9 cellular contexts compared by ENCODE assay signal in the genomic region with DNA sequence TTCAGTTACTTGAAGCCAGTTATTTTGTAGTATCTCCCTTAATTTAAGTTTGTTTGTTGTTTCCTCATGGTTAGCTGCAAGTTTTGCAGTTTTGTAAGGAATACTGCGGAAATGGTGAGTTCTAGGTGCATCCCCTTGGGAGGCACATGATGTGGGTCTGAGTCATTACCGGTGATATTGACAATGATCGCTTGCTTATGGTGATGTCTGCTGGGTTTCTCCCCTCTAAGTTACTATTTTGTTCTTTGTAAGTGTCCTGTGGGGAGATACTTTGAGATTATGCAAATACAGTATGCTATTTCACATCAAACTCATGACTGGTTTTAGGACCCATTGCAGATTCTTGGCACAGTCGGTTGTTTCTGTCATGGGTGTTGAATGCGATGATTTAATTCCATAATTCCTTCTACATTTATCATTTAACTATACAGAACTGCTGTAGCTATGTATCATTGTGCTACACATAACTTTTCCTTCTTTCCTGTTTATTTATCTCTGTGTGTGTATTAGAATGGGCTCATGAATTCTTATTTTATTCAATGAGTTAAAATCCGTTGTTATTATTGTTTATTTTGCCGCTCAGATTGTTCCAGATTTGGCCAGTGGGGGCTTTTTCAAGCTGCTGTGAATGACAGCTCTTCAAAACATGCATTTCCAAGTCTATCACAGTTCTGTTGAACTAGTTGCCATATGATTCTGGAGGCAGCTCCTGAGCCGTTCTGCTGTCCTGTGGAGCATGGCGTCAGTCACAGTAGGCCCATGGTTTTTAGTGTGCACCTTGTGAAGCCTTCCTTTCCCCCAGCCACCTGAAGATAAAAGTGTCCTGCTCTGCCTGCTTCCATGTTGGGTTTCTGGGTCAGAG. TPM values are rescaled to one million over a fixed set of nuclear protein-coding genes. Genes with fewer than 3 reads are reported as not detected.
DNase-seq lines count a peak whose midpoint lies in the region; ATAC-seq, FAIRE-seq and TF ChIP-seq lines count a peak whose summit lies in the region.
"Had no signal": no experiment of that assay in that cellular context is flagged by ENCODE, and none has a peak within 500 bp of the region (broad histone marks: within the 10 kb centered on the region; RNA-seq: fewer than 3 reads in every experiment).

No MANE protein-coding gene starts in this region.

- H3K36me3 Mint-ChIP-seq in activated CD4-positive, alpha-beta T cell treated with anti-CD3 and anti-CD28 coated beads, Interleukin-2, amount 10 ng/mL, durations not matched to agents 24 days and 14 days (ENCODE audit: low read depth): peaks cover 49% of the 10 kb centered on the region

- peak; percentile 80 for DNase-seq in activated CD4-positive, alpha-beta T cell treated with anti-CD3 and anti-CD28 coated beads, Interleukin-2, amount 10 ng/mL, durations not matched to agents 24 days and 14 days
- DNase-seq in activated CD4-positive, alpha-beta T cell treated with anti-CD3 and anti-CD28 coated beads, Interleukin-2, amount 50 U/mL, for 48 hours: no peak
- DNase-seq in Peyer's patch: peak in 1 of 3 donors; percentile 55
- peak; percentile 57 for DNase-seq in endothelial cell of umbilical vein (ENCODE audit: low read depth, low spot score)
- peak; percentile 58 to 68 for DNase-seq in stimulated activated naive CD8-positive, alpha-beta T cell treated with anti-CD3 and anti-CD28 coated beads, Interleukin-15, amount 100 ng/mL, for 72 hours
- no peak for DNase-seq in NCI-H2107 (lab: John Stamatoyannopoulos, UW)
- DNase-seq in DMS53 treated with DMSO at 0.1 percent for 48 hours (lab: John Stamatoyannopoulos, UW; ENCODE audit: unreplicated experiment): no peak

- ATAC-seq in stimulated activated naive CD8-positive, alpha-beta T cell treated with anti-CD3 and anti-CD28 coated beads, Interleukin-15, amount 100 ng/mL, for 72 hours: peak; percentile 89

- peak overlapping the region; percentile 79 for H3K4me3 Mint-ChIP-seq in activated CD4-positive, alpha-beta T cell treated with anti-CD3 and anti-CD28 coated beads, Interleukin-2, amount 10 ng/mL, durations not matched to agents 24 days and 14 days
- peak overlapping the region; percentile 80 to 81 for H3K4me3 Mint-ChIP-seq in stimulated activated naive CD8-positive, alpha-beta T cell treated with anti-CD3 and anti-CD28 coated beads, Interleukin-15, amount 100 ng/mL, for 72 hours

- POLR2A ChIA-PET in HEK293 (lab: Yijun Ruan, JAX) (interaction anchor here (1.1 kb wide), 1 partner anchor 11 kb away, joined by 3 read pairs; no protein-coding TSS in a partner anchor), endothelial cell of umbilical vein (lab: Charles Lee) (no interaction called here)

- no peak for TF ChIP-seq POLR2A in Peyer's patch (IDR thresholded peaks at IDR 0.05)
- TF ChIP-seq POLR2A in endothelial cell of umbilical vein (IDR thresholded peaks at IDR 0.05; ENCODE audit: low read depth, low read length): no peak

- H3K79me2 ChIP-seq in endothelial cell of umbilical vein (ENCODE audit: control insufficient read depth, insufficient read depth, low read length): peaks cover 100% of the 10 kb centered on the region

- no peaks in the 10 kb centered on the region for H3K9me3 Mint-ChIP-seq in activated CD4-positive, alpha-beta T cell treated with anti-CD3 and anti-CD28 coated beads, Interleukin-2, amount 10 ng/mL, durations not matched to agents 24 days and 14 days
- H3K9me3 Mint-ChIP-seq in stimulated activated naive CD8-positive, alpha-beta T cell treated with anti-CD3 and anti-CD28 coated beads, Interleukin-15, amount 100 ng/mL, for 72 hours: no peaks in the 10 kb centered on the region

- H3K4me3 ChIP-seq in HEK293 (ENCODE audit: low read depth, low read length) (no peak overlapping the region), Peyer's patch (no peak overlapping the region), endothelial cell of umbilical vein (replicated peaks in 1 of 3; ENCODE audit: insufficient read depth in 1 of 3, low read depth in 1 of 3, low read length in 3 of 3) (no peak overlapping the region)
- H3K4me3 ChIP-seq: adrenal gland had no signal

- no peak overlapping the region for H2AFZ ChIP-seq in endothelial cell of umbilical vein (ENCODE audit: low read depth, low read length)

- H3K36me3 ChIP-seq in HEK293 (ENCODE audit: control insufficient read depth in 2 of 2, insufficient read depth in 1 of 2, low read length in 2 of 2) (peaks cover 0 to 3% of the 10 kb centered on the region in 2 experiments; a peak in 2 of 3 replicates), Peyer's patch (peaks cover 0 to 13% (median 0%) of the 10 kb centered on the region in 3 donors), endothelial cell of umbilical vein (ENCODE audit: control insufficient read depth in 2 of 2, extremely low read depth in 1 of 2, insufficient read depth in 2 of 2, low read length in 2 of 2) (peaks cover 14 to 25% of the 10 kb centered on the region in 2 experiments)

- CTCF ChIA-PET in HEK293 (lab: Yijun Ruan, JAX): interaction anchor here (0.6 to 1.4 kb wide), 3 partner anchors 25 to 362 kb away, joined by 3 to 5 read pairs (median 4); no protein-coding TSS in a partner anchor
- CTCF ChIA-PET in endothelial cell of umbilical vein (lab: Charles Lee): interaction anchor here (1.0 to 37.4 kb wide), 11 partner anchors 8 to 34 kb away, joined by 3 to 1118 read pairs (median 4); no protein-coding TSS in a partner anchor

- H3K4me1 ChIP-seq in HEK293 (ENCODE audit: control insufficient read depth, insufficient read depth, low read length) (peaks cover 2% of the 10 kb centered on the region; the same call in 1 of the 2 replicates), Peyer's patch (peaks cover 0 to 76% (median 29%) of the 10 kb centered on the region in 4 donors), endothelial cell of umbilical vein (ENCODE audit: control insufficient read depth, extremely low read depth, insufficient read depth, low read length) (peaks cover 82% of the 10 kb centered on the region)

- peak; percentile 59 for FAIRE-seq in endothelial cell of umbilical vein (lab: Jason Lieb, UNC)

- peak overlapping the region; percentile 99 for H3K27ac Mint-ChIP-seq in activated CD4-positive, alpha-beta T cell treated with anti-CD3 and anti-CD28 coated beads, Interleukin-2, amount 10 ng/mL, durations not matched to agents 24 days and 14 days
- H3K27ac Mint-ChIP-seq in stimulated activated naive CD8-positive, alpha-beta T cell treated with anti-CD3 and anti-CD28 coated beads, Interleukin-15, amount 100 ng/mL, for 72 hours: peak overlapping the region; percentile 95 to 98

- H3K9me3 ChIP-seq in HEK293 (ENCODE audit: control insufficient read depth, insufficient read depth, low read depth, low read length) (no peaks in the 10 kb centered on the region), Peyer's patch (no peaks in the 10 kb centered on the region), endothelial cell of umbilical vein (replicated peaks; ENCODE audit: control insufficient read depth, insufficient read depth, low read length) (no peaks in the 10 kb centered on the region)
- H3K9me3 ChIP-seq: adrenal gland had no signal

- H3K4me1 Mint-ChIP-seq in activated CD4-positive, alpha-beta T cell treated with anti-CD3 and anti-CD28 coated beads, Interleukin-2, amount 10 ng/mL, durations not matched to agents 24 days and 14 days: peaks cover 79% of the 10 kb centered on the region
- H3K4me1 Mint-ChIP-seq in stimulated activated naive CD8-positive, alpha-beta T cell treated with anti-CD3 and anti-CD28 coated beads, Interleukin-15, amount 100 ng/mL, for 72 hours: peaks cover 93% of the 10 kb centered on the region

- no peaks in the 10 kb centered on the region for H3K27me3 ChIP-seq in Peyer's patch
- H3K27me3 ChIP-seq in endothelial cell of umbilical vein (ENCODE audit: control insufficient read depth in 2 of 2, insufficient read depth in 2 of 2, low read length in 2 of 2): no peaks in the 10 kb centered on the region
- H3K27me3 ChIP-seq: adrenal gland had no signal

- peak overlapping the region; percentile 40 for H3K4me2 ChIP-seq in endothelial cell of umbilical vein (ENCODE audit: insufficient read depth, low read length)

- TF ChIP-seq CTCF in HEK293 (tag by site-specific recombination; IDR thresholded peaks at IDR 0.05) (no peak), Peyer's patch (IDR thresholded peaks at IDR 0.05) (peak in 1 of 6 experiments; percentile 5), endothelial cell of umbilical vein (IDR thresholded peaks at IDR 0.05; ENCODE audit: extremely low read depth in 1 of 2, insufficient read depth in 1 of 2, low read depth in 1 of 2, low read length in 2 of 2) (peak in 1 of 2 donors; percentile 10)

- no peak overlapping the region for H3K27ac ChIP-seq in HEK293 (ENCODE audit: extremely low read depth, low read depth, low read length)
- H3K27ac ChIP-seq in Peyer's patch: peak overlapping the region; percentile 0 to 71 (median 32)
- H3K27ac ChIP-seq in endothelial cell of umbilical vein (ENCODE audit: insufficient read depth, low read depth, low read length): peak overlapping the region; percentile 48

- H3K27me3 Mint-ChIP-seq in activated CD4-positive, alpha-beta T cell treated with anti-CD3 and anti-CD28 coated beads, Interleukin-2, amount 10 ng/mL, durations not matched to agents 24 days and 14 days: no peaks in the 10 kb centered on the region
- no peaks in the 10 kb centered on the region for H3K27me3 Mint-ChIP-seq in stimulated activated naive CD8-positive, alpha-beta T cell treated with anti-CD3 and anti-CD28 coated beads, Interleukin-15, amount 100 ng/mL, for 72 hours

- no peaks in the 10 kb centered on the region for H3K9me1 ChIP-seq in endothelial cell of umbilical vein (replicated peaks; ENCODE audit: control insufficient read depth, extremely low read depth, insufficient read depth, low read length)

- dilution Hi-C loops in endothelial cell of umbilical vein (cut with MboI; ENCODE audit: extremely low pct_ligation_motif_present, low sequenced_read_pairs): no loop called here

- no TSS peak for BruUV-seq in endothelial cell of umbilical vein (replicated peaks; lab: Mats Ljungman, UMichigan)

- intact Hi-C loops in activated CD4-positive, alpha-beta T cell treated with anti-CD3 and anti-CD28 coated beads, Interleukin-2, amount 10 ng/mL, durations not matched to agents 24 days and 14 days (cut with micrococcal nuclease): loop anchor here (1.0 to 5.0 kb wide), 5 partner anchors 9 to 270 kb away; a partner anchor contains a TSS
- intact Hi-C loops in endothelial cell of umbilical vein (cut with micrococcal nuclease): no loop called here

- H4K20me1 ChIP-seq in endothelial cell of umbilical vein (replicated peaks; ENCODE audit: control insufficient read depth, extremely low read depth, insufficient read depth, low read length): peaks cover 5% of the 10 kb centered on the region

- H3K9ac ChIP-seq in endothelial cell of umbilical vein (replicated peaks; ENCODE audit: extremely low read depth, insufficient read depth, low read length): peak overlapping the region; percentile 30

RNA-seq across cellular contexts. Expression of a gene that starts 18.4 kb away (rescaled TPM):
- total RNA-seq in activated CD4-positive, alpha-beta T cell treated with anti-CD3 and anti-CD28 coated beads, Interleukin-2, amount 10 ng/mL, durations not matched to agents 24 days and 14 days: 57.8 and 61.7 TPM in 2 replicates
- total RNA-seq in Peyer's patch (10 to 100 TPM; 51.2 to 72.0 (median 68.0) TPM), endothelial cell of umbilical vein (237 and 242 TPM in 2 replicates)
- 210 and 211 TPM in 2 replicates for polyA plus RNA-seq in endothelial cell of umbilical vein
- polyA plus RNA-seq in endothelial cell of umbilical vein (2011; cell fraction: cytosol; rRNA removed): 175 and 189 TPM in 2 replicates
- 188 and 193 TPM in 2 replicates for polyA plus RNA-seq in endothelial cell of umbilical vein (2011; cell fraction: nucleus; rRNA removed)
- polyA plus RNA-seq in endothelial cell of umbilical vein (2012): 199 and 207 TPM in 2 replicates
- 175 and 203 TPM in 2 replicates for polyA minus RNA-seq in endothelial cell of umbilical vein
- 8.0 TPM for polyA minus RNA-seq in endothelial cell of umbilical vein (2011; cell fraction: cytosol; rRNA and poly(A)+ RNA removed)
- 82.2 and 84.2 TPM in 2 replicates for polyA minus RNA-seq in endothelial cell of umbilical vein (2011; cell fraction: nucleus; rRNA and poly(A)+ RNA removed)

Comparison
In these comparisons a context has a peak if more than half of its experiments do, and no peak if none do; other contexts are left out.
1. DNase-seq: peak in activated CD4-positive, alpha-beta T cell treated with anti-CD3 and anti-CD28 coated beads, Interleukin-2, amount 10 ng/mL, durations not matched to agents 24 days and 14 days (single experiment), endothelial cell of umbilical vein (single experiment) and stimulated activated naive CD8-positive, alpha-beta T cell treated with anti-CD3 and anti-CD28 coated beads, Interleukin-15, amount 100 ng/mL, for 72 hours (2 of 2); none in activated CD4-positive, alpha-beta T cell treated with anti-CD3 and anti-CD28 coated beads, Interleukin-2, amount 50 U/mL, for 48 hours (0 of 2), NCI-H2107 (single experiment) and DMS53 treated with DMSO at 0.1 percent for 48 hours (single experiment).